Comparison of ENCODE assay signal across 16 cellular contexts in genomic region chr7:44375926-44376342, GRCh38. TPM values are rescaled to one million over a fixed set of nuclear protein-coding genes. Genes with fewer than 3 reads are reported as not detected.
A peak's percentile ranks its signal among the peaks of the same experiment; 100 is the strongest.
DNase-seq lines count a peak whose midpoint lies in the region; ATAC-seq, FAIRE-seq and TF ChIP-seq lines count a peak whose summit lies in the region.
"Had no signal": no experiment of that assay in that cellular context is flagged by ENCODE, and none has a peak within 500 bp of the region (broad histone marks: within the 10 kb centered on the region; RNA-seq: fewer than 3 reads in every experiment).

No MANE protein-coding gene starts in this region.

- no peak overlapping the region for H3K18ac ChIP-seq in IMR-90 (ENCODE audit: low read depth, low read length)

- H2BK20ac ChIP-seq in IMR-90 (ENCODE audit: low read depth, low read length): no peak overlapping the region

- no peak overlapping the region for H3K4me3 Mint-ChIP-seq in stimulated activated memory B cell treated with anti-CD40 and anti-IgM and Interleukin-4, amounts not matched to agents 10 μg/mL and 1 μg/mL and 100 μg/mL, for 72 hours

- peaks cover 11% of the 10 kb centered on the region for H3K27me3 Mint-ChIP-seq in stimulated activated memory B cell treated with anti-CD40 and anti-IgM and Interleukin-4, amounts not matched to agents 10 μg/mL and 1 μg/mL and 100 μg/mL, for 72 hours

- H3K23ac ChIP-seq in IMR-90 (ENCODE audit: low read depth, low read length): no peak overlapping the region

- H3K9me3 Mint-ChIP-seq in stimulated activated memory B cell treated with anti-CD40 and anti-IgM and Interleukin-4, amounts not matched to agents 10 μg/mL and 1 μg/mL and 100 μg/mL, for 72 hours: no peaks in the 10 kb centered on the region
- H3K9me3 Mint-ChIP-seq: CD4-positive, CD25-positive, alpha-beta regulatory T cell had no signal

- H3K4me2 ChIP-seq in HepG2 (ENCODE audit: low read depth, low read length) (no peak overlapping the region), IMR-90 (ENCODE audit: low read depth, low read length) (no peak overlapping the region)

- H2AFZ ChIP-seq in HepG2 (ENCODE audit: low read length) (no peak overlapping the region), IMR-90 (replicated peaks; ENCODE audit: low read length, poor library complexity) (no peak overlapping the region)

- H2AK9ac ChIP-seq in IMR-90 (replicated peaks; ENCODE audit: low read depth, low read length, poor library complexity): no peak overlapping the region

- H3K36me3 Mint-ChIP-seq in stimulated activated memory B cell treated with anti-CD40 and anti-IgM and Interleukin-4, amounts not matched to agents 10 μg/mL and 1 μg/mL and 100 μg/mL, for 72 hours: no peaks in the 10 kb centered on the region
- H3K36me3 Mint-ChIP-seq: CD4-positive, CD25-positive, alpha-beta regulatory T cell had no signal

- H2BK5ac ChIP-seq in IMR-90 (ENCODE audit: low read depth, low read length, poor library complexity, severe bottlenecking): peak overlapping the region; percentile 11

- no TSS peak for BruUV-seq in HepG2 (replicated peaks; lab: Mats Ljungman, UMichigan)
- no TSS peak for BruUV-seq in IMR-90 (replicated peaks; lab: Mats Ljungman, UMichigan)

- H3K4me1 Mint-ChIP-seq in stimulated activated memory B cell treated with anti-CD40 and anti-IgM and Interleukin-4, amounts not matched to agents 10 μg/mL and 1 μg/mL and 100 μg/mL, for 72 hours: peaks cover 33% of the 10 kb centered on the region

- no peaks in the 10 kb centered on the region for H3K79me2 ChIP-seq in HepG2 (ENCODE audit: insufficient read depth, low read length)

- H3K9me3 ChIP-seq in HepG2 (ENCODE audit: low read length): no peaks in the 10 kb centered on the region
- no peaks in the 10 kb centered on the region for H3K9me3 ChIP-seq in right lobe of liver
- H3K9me3 ChIP-seq in IMR-90 (ENCODE audit: control insufficient read depth, insufficient read depth, low read length): no peaks in the 10 kb centered on the region
- no peaks in the 10 kb centered on the region for H3K9me3 ChIP-seq in lung (ENCODE audit: control insufficient read depth in 2 of 2, insufficient read depth in 1 of 2, low read length in 1 of 2)
- H3K9me3 ChIP-seq: Caco-2, SJSA1 had no signal

- H3K4ac ChIP-seq in IMR-90 (ENCODE audit: low read depth, low read length): no peak overlapping the region

- peaks cover 42% of the 10 kb centered on the region for H3K9me1 ChIP-seq in IMR-90 (ENCODE audit: insufficient read depth, low read length)

- peaks cover 0 to 17% of the 10 kb centered on the region in 2 experiments; a peak in 2 of 4 replicates for H3K79me1 ChIP-seq in IMR-90 (ENCODE audit: low read depth in 1 of 2, low read length in 2 of 2)

- H3K27me3 ChIP-seq in HepG2 (ENCODE audit: control insufficient read depth in 1 of 2, insufficient read depth in 2 of 2, low read length in 2 of 2): peaks cover 0 to 6% of the 10 kb centered on the region in 2 experiments; a peak in 1 of 5 replicates
- no peaks in the 10 kb centered on the region for H3K27me3 ChIP-seq in right lobe of liver
- H3K27me3 ChIP-seq in IMR-90 (ENCODE audit: control insufficient read depth, insufficient read depth, low read length): no peaks in the 10 kb centered on the region
- no peaks in the 10 kb centered on the region for H3K27me3 ChIP-seq in lung (ENCODE audit: control insufficient read depth, insufficient read depth)
- H3K27me3 ChIP-seq: SJSA1 had no signal

- H4K91ac ChIP-seq in IMR-90 (ENCODE audit: insufficient read depth, low read depth, low read length): no peak overlapping the region

- no peak overlapping the region for H4K8ac ChIP-seq in IMR-90 (ENCODE audit: low read depth in 2 of 2, low read length in 2 of 2)

- POLR2A ChIA-PET in HepG2 (lab: Yijun Ruan, JAX) (no interaction called here), IMR-90 (lab: Charles Lee; ENCODE audit: unreplicated experiment) (no interaction called here)

- H3K14ac ChIP-seq in IMR-90 (replicated peaks; ENCODE audit: low read depth, low read length): no peak overlapping the region

- no peak overlapping the region for H3K4me3 ChIP-seq in HepG2 (replicated peaks in 1 of 3; ENCODE audit: insufficient read depth in 1 of 3, low read depth in 2 of 3, low read length in 3 of 3)
- H3K4me3 ChIP-seq in right lobe of liver: no peak overlapping the region
- no peak overlapping the region for H3K4me3 ChIP-seq in IMR-90 (ENCODE audit: insufficient read depth, low read depth, low read length)
- no peak overlapping the region for H3K4me3 ChIP-seq in lung
- H3K4me3 ChIP-seq: SJSA1 had no signal

- in situ Hi-C loops in HepG2 (cut with HindIII; ENCODE audit: extremely low pct_ligation_motif_present, low pct_unique_long_range_greater_than_20kb) (no loop called here), IMR-90 (cut with MboI; ENCODE audit: low sequenced_read_pairs) (no loop called here)

- no peak overlapping the region for H3K27ac ChIP-seq in HepG2 (ENCODE audit: extremely low read length, insufficient read depth, low read length)
- no peak overlapping the region for H3K27ac ChIP-seq in right lobe of liver
- H3K27ac ChIP-seq in IMR-90 (ENCODE audit: insufficient read depth, low read length): no peak overlapping the region
- H3K27ac ChIP-seq in lung (ENCODE audit: low read depth in 1 of 2, low read length in 1 of 2): no peak overlapping the region
- H3K27ac ChIP-seq: RWPE1, SJSA1 had no signal

- FAIRE-seq in HepG2 (lab: Jason Lieb, UNC): no peak

- CTCF ChIA-PET in HepG2 (lab: Yijun Ruan, JAX; ENCODE audit: low intra/inter-chr PET ratio, low total read pairs) (interaction anchor here (1.7 kb wide), 1 partner anchor 102 kb away, joined by 7 read pairs; no protein-coding TSS in a partner anchor), IMR-90 (lab: Yijun Ruan, JAX) (no interaction called here)

- dilution Hi-C loops in IMR-90 (cut with HindIII; ENCODE audit: low sequenced_read_pairs, unreplicated experiment): no loop called here

- peak overlapping the region; percentile 43; the same call in 1 of the 2 replicates for H2AK5ac ChIP-seq in IMR-90 (ENCODE audit: low read depth, low read length)

- no peak overlapping the region for H4K5ac ChIP-seq in IMR-90 (ENCODE audit: low read depth, low read length)

- 61% methylated on average over 6 of the region's 12 CpGs for WGBS in HepG2 (ENCODE audit: low lambda C conversion rate)
- 94% methylated on average over 2 of the region's 12 CpGs for WGBS in right lobe of liver (ENCODE audit: insufficient coverage, low coverage, low lambda C conversion rate, missing lambda C conversion rate)
- WGBS in IMR-90 (ENCODE audit: extremely low coverage in 2 of 2, insufficient read length in 1 of 2), 2 experiments: no CpG with 5 or more reads among the region's 12 CpGs
- whole genome bisulfite sequencing in lung, 2 donors: 87 to 93% methylated on average over 12 of the region's 12 CpGs

- TF ChIP-seq CTCF in HepG2 (CRISPR knock-in tag; IDR thresholded peaks at IDR 0.05) (no peak), right lobe of liver (IDR thresholded peaks at IDR 0.05) (no peak), IMR-90 (conservative IDR thresholded peaks at IDR 0.05; ENCODE audit: low read depth, low read length) (no peak), lung (IDR thresholded peaks at IDR 0.05; ENCODE audit: control extremely low read depth, extremely low read depth) (no peak)

- H3K4me1 ChIP-seq in HepG2 (ENCODE audit: insufficient read depth, low read length) (peaks cover 35% of the 10 kb centered on the region), right lobe of liver (no peaks in the 10 kb centered on the region), IMR-90 (ENCODE audit: control insufficient read depth, insufficient read depth, low read length) (peaks cover 26% of the 10 kb centered on the region), lung (ENCODE audit: control insufficient read depth in 2 of 2, insufficient read depth in 2 of 2, low read length in 2 of 2) (no peaks in the 10 kb centered on the region)
- H3K4me1 ChIP-seq: Caco-2 had no signal

- H2BK15ac ChIP-seq in IMR-90 (ENCODE audit: low read depth, low read length): 0 out of 3 replicates have a peak overlapping the region, but pooled peaks have one; percentile 99

- no peak for TF ChIP-seq EP300 in HepG2 (IDR thresholded peaks at IDR 0.05; ENCODE audit: low read depth in 2 of 2, low read length in 2 of 2)
- no peak for TF ChIP-seq EP300 in HepG2 (CRISPR knock-in tag; IDR thresholded peaks at IDR 0.05; ENCODE audit: borderline replicate concordance)

- H4K20me1 ChIP-seq in HepG2 (ENCODE audit: insufficient read depth, low read length): no peaks in the 10 kb centered on the region
- H4K20me1 ChIP-seq in IMR-90 (ENCODE audit: insufficient read depth, low read length): no peaks in the 10 kb centered on the region

- H3K56ac ChIP-seq in IMR-90 (ENCODE audit: extremely low read depth, insufficient read depth, low read length): no peak overlapping the region

- no peak for DNase-seq in HepG2 (ENCODE audit: low spot score)
- no peak for DNase-seq in right lobe of liver
- DNase-seq in IMR-90: no peak
- peak; percentile 21 for DNase-seq in lung (ENCODE audit: low spot score)
- DNase-seq in NCI-H2029 (lab: John Stamatoyannopoulos, UW): no peak
- DNase-seq: CD4-positive, CD25-positive, alpha-beta regulatory T cell; HCEC 1CT; NCI-H1048; NCI-H1436 treated with DMSO at 0.1 percent for 48 hours; NCI-H2081; NCI-H774 had no signal

- intact Hi-C loops in HepG2 (cut with micrococcal nuclease; ENCODE audit: unreplicated experiment) (loop anchor here (1.0 to 5.0 kb wide), 2 partner anchors 101 to 189 kb away; no protein-coding TSS in a partner anchor), right lobe of liver (cut with DNase I) (no loop called here), IMR-90 (cut with micrococcal nuclease) (no loop called here)

- TF ChIP-seq RAD21 in HepG2 (CRISPR knock-in tag; IDR thresholded peaks at IDR 0.05) (no peak), IMR-90 (IDR thresholded peaks at IDR 0.05; ENCODE audit: low read length) (no peak)

- H3K9ac ChIP-seq in HepG2 (ENCODE audit: insufficient read depth, low read depth, low read length): no peak overlapping the region
- no peak overlapping the region for H3K9ac ChIP-seq in IMR-90 (ENCODE audit: low read depth, low read length)

- ATAC-seq in HepG2 (peak; percentile 8), right lobe of liver (no peak), IMR-90 (ENCODE audit: low read depth) (no peak), lung (ENCODE audit: insufficient read depth, low FRiP score) (no peak), GM21367 (IDR thresholded peaks at IDR 0.05; ENCODE audit: unreplicated experiment) (no peak)
- ATAC-seq in stimulated activated memory B cell treated with anti-CD40 and anti-IgM and Interleukin-4, amounts not matched to agents 10 μg/mL and 1 μg/mL and 100 μg/mL, for 72 hours: no peak

- TF ChIP-seq POLR2A in HepG2 (IDR thresholded peaks at IDR 0.05; ENCODE audit: insufficient read depth in 1 of 2, low read depth in 2 of 2, low read length in 2 of 2) (no peak), right lobe of liver (IDR thresholded peaks at IDR 0.05) (no peak), IMR-90 (IDR thresholded peaks at IDR 0.05; ENCODE audit: low read depth, low read length) (no peak)

- H3K27ac Mint-ChIP-seq in stimulated activated memory B cell treated with anti-CD40 and anti-IgM and Interleukin-4, amounts not matched to agents 10 μg/mL and 1 μg/mL and 100 μg/mL, for 72 hours: no peak overlapping the region

- H3K36me3 ChIP-seq in HepG2 (replicated peaks in 1 of 2; ENCODE audit: control insufficient read depth in 1 of 2, insufficient read depth in 2 of 2, low read length in 2 of 2) (no peaks in the 10 kb centered on the region), right lobe of liver (no peaks in the 10 kb centered on the region), IMR-90 (ENCODE audit: control insufficient read depth, insufficient read depth, low read length) (no peaks in the 10 kb centered on the region), lung (ENCODE audit: control insufficient read depth in 2 of 2, insufficient read depth in 2 of 2, low read length in 2 of 2) (no peaks in the 10 kb centered on the region)

- no peak overlapping the region for H2BK120ac ChIP-seq in IMR-90 (ENCODE audit: low read depth, low read length)

RNA-seq across cellular contexts. Expression of gene CAMK2B, which starts 50.5 kb away (rescaled TPM):
- 0.13 and 0.27 TPM in 2 replicates for total RNA-seq in HepG2 (2016; rRNA removed; fragmentation: Illumina TruSeq; extraction: Trizol)
- not detected in 2 replicates for total RNA-seq in HepG2 (2016; cell fraction: cytosol; rRNA removed; fragmentation: Illumina TruSeq; extraction: Trizol; ENCODE audit: low read depth)
- 0.06 and 0.19 TPM in 2 replicates for total RNA-seq in HepG2 (2016; cell fraction: insoluble cytoplasmic fraction; rRNA removed; fragmentation: Illumina TruSeq; extraction: Trizol)
- total RNA-seq in HepG2 (2016; cell fraction: membrane; rRNA removed; fragmentation: Illumina TruSeq; extraction: Trizol): 0.21 TPM in 1 of 2 replicates, not detected in the other
- total RNA-seq in HepG2 (2016; cell fraction: nucleus; rRNA removed; fragmentation: Illumina TruSeq; extraction: Trizol): 0.09 TPM in 1 of 2 replicates, not detected in the other
- 0.20 and 0.48 TPM in 2 replicates for polyA plus RNA-seq in HepG2 (2011; rRNA removed)
- polyA plus RNA-seq in HepG2 (2011; cell fraction: cytosol; rRNA removed): 0.09 and 0.39 TPM in 2 replicates
- polyA plus RNA-seq in HepG2 (2011; cell fraction: nucleus; rRNA removed): 0.10 and 0.19 TPM in 2 replicates
- 0.09 TPM in 1 of 2 replicates, not detected in the other for polyA plus RNA-seq in HepG2 (2012)
- polyA plus RNA-seq in HepG2 (2016; cell fraction: cytosol; fragmentation: Illumina TruSeq; extraction: Trizol; ENCODE audit: low read depth): 0.18 TPM in 1 of 2 replicates, not detected in the other
- polyA plus RNA-seq in HepG2 (2016; cell fraction: insoluble cytoplasmic fraction; fragmentation: Illumina TruSeq; extraction: Trizol; ENCODE audit: low read depth): 0.43 and 0.62 TPM in 2 replicates
- 0.30 TPM in 1 of 2 replicates, not detected in the other for polyA plus RNA-seq in HepG2 (2016; cell fraction: membrane; fragmentation: Illumina TruSeq; extraction: Trizol; ENCODE audit: low read depth)
- polyA plus RNA-seq in HepG2 (2016; cell fraction: nucleus; fragmentation: Illumina TruSeq; extraction: Trizol; ENCODE audit: insufficient read depth, low read depth): not detected in 2 replicates
- 0.04 and 0.56 TPM in 2 replicates for polyA minus RNA-seq in HepG2 (2011; rRNA and poly(A)+ RNA removed; ENCODE audit: low replicate concordance)
- polyA minus RNA-seq in HepG2 (2011; cell fraction: cytosol; rRNA and poly(A)+ RNA removed): not detected in 2 replicates
- not detected in 2 replicates for polyA minus RNA-seq in HepG2 (2011; cell fraction: nucleus; rRNA and poly(A)+ RNA removed)
- 1 to 10 TPM; 2.1 to 5.1 (median 3.3) TPM for total RNA-seq in right lobe of liver
- 0.18 and 0.28 TPM in 2 replicates for total RNA-seq in IMR-90 (2012; rRNA removed)
- 0.14 and 0.36 TPM in 2 replicates for polyA plus RNA-seq in IMR-90 (2012; rRNA removed)
- 0.11 and 0.74 TPM in 2 replicates for polyA plus RNA-seq in IMR-90 (2012; cell fraction: cytosol; rRNA removed)
- 0.57 and 1.0 TPM in 2 replicates for polyA plus RNA-seq in IMR-90 (2012; cell fraction: nucleus; rRNA removed; ENCODE audit: low replicate concordance)
- total RNA-seq in lung: under 1 TPM; 0.40 to 0.80 TPM
- polyA plus RNA-seq in lung: under 1 TPM; 0.12 to 0.25 TPM
- total RNA-seq: Caco-2; CD4-positive, CD25-positive, alpha-beta regulatory T cell; SJSA1 had no signal
- polyA plus RNA-seq: CD4-positive, CD25-positive, alpha-beta regulatory T cell had no signal
